ENCODE assay signal across 1 cellular context in the genomic region with DNA sequence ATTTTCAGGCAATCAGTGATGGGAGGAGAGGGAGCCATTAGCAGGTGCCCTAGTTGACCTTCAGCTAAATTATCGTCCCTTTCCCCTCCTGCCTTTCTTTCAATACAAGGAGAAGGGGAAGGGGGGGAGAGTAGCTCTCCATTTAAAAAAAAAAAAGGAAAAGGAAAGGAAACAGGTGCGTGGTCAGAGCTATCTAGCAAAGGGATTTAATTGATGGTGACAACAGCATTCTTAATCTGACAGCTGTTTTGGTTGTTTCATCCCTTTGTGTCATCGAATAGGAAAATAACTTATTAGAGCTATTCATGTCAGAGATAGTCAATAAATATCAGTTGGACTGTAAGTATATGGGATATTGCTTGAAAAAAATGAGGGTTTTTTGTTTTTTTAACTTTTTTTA.
TF ChIP-seq lines count a peak whose summit lies in the region.

No MANE protein-coding gene starts in this region.

TF ChIP-seq in SK-N-SH treated with all-trans-retinoic acid at 6 μM for 48 hours, 23 proteins besides CTCF, POLR2A, EP300 and RAD21 (continued from another document):
- TF ChIP-seq, protein P1, sequence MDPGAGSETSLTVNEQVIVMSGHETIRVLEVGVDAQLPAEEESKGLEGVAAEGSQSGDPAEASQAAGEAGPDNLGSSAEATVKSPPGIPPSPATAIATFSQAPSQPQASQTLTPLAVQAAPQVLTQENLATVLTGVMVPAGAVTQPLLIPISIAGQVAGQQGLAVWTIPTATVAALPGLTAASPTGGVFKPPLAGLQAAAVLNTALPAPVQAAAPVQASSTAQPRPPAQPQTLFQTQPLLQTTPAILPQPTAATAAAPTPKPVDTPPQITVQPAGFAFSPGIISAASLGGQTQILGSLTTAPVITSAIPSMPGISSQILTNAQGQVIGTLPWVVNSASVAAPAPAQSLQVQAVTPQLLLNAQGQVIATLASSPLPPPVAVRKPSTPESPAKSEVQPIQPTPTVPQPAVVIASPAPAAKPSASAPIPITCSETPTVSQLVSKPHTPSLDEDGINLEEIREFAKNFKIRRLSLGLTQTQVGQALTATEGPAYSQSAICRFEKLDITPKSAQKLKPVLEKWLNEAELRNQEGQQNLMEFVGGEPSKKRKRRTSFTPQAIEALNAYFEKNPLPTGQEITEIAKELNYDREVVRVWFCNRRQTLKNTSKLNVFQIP (CRISPR knock-in tag; IDR thresholded peaks at IDR 0.05; ENCODE audit: borderline replicate concordance, low read depth) = no peak
- TF ChIP-seq OSR1 (CRISPR knock-in tag; IDR thresholded peaks at IDR 0.05) (no peak), ZNF565 (CRISPR knock-in tag; conservative IDR thresholded peaks at IDR 0.05; ENCODE audit: low read depth) (no peak), ZNF8 (CRISPR knock-in tag; IDR thresholded peaks at IDR 0.05) (no peak)
